8 cellular contexts compared by ENCODE assay signal in genomic region chr11:96014234-96014633, GRCh38.
A peak's percentile ranks its signal among the peaks of the same experiment; 100 is the strongest.
DNase-seq lines count a peak whose midpoint lies in the region; ATAC-seq, FAIRE-seq and TF ChIP-seq lines count a peak whose summit lies in the region.

No MANE protein-coding gene starts in this region.

- no peaks in the 10 kb centered on the region for H3K27me3 Mint-ChIP-seq in T-helper 17 cell

- TF ChIP-seq POLR2A in ovary (IDR thresholded peaks at IDR 0.05) (no peak), uterus (IDR thresholded peaks at IDR 0.05) (no peak)

- no peak for FAIRE-seq in small intestine (lab: Jason Lieb, UNC)

- TF ChIP-seq EP300 in ovary (IDR thresholded peaks at IDR 0.05): no peak

- peak overlapping the region; percentile 89 for H3K27ac ChIP-seq in DND-41 (ENCODE audit: low read length)
- H3K27ac ChIP-seq in ovary: no peak overlapping the region
- no peak overlapping the region for H3K27ac ChIP-seq in uterus
- H3K27ac ChIP-seq in small intestine (ENCODE audit: low read depth in 1 of 2, low read length in 1 of 2): no peak overlapping the region

- H3K4me3 Mint-ChIP-seq in T-helper 17 cell: peak overlapping the region; percentile 80

- ATAC-seq in DND-41 (ENCODE audit: insufficient read depth, low read depth) (peak; percentile 77), HG02623 (IDR thresholded peaks at IDR 0.05; ENCODE audit: unreplicated experiment) (peak; percentile 26), T-helper 17 cell (peak; percentile 67), GM18873 (IDR thresholded peaks at IDR 0.05; ENCODE audit: low FRiP score, unreplicated experiment) (no peak)

- H3K27ac Mint-ChIP-seq in T-helper 17 cell: no peak overlapping the region

- DNase-seq in DND-41: peak; percentile 70
- no peak for DNase-seq in T-helper 17 cell
- DNase-seq in epithelial cell of esophagus (ENCODE audit: low read depth): peak; percentile 63
- DNase-seq in ovary: no peak
- DNase-seq in uterus: no peak
- DNase-seq in small intestine: no peak

- peaks cover 46% of the 10 kb centered on the region for H3K4me1 Mint-ChIP-seq in T-helper 17 cell

- no peak for TF ChIP-seq CTCF in DND-41 (IDR thresholded peaks at IDR 0.05; ENCODE audit: borderline replicate concordance, extremely low read depth, low read length, poor library complexity, severe bottlenecking)
- TF ChIP-seq CTCF in epithelial cell of esophagus (IDR thresholded peaks at IDR 0.05; ENCODE audit: insufficient read depth, low read depth, low read length, missing control alignments): no peak
- no peak for TF ChIP-seq CTCF in ovary (IDR thresholded peaks at IDR 0.05)
- no peak for TF ChIP-seq CTCF in uterus (IDR thresholded peaks at IDR 0.05)

- H3K4me1 ChIP-seq in DND-41 (ENCODE audit: insufficient read depth, low read length): peaks cover 57% of the 10 kb centered on the region
- no peaks in the 10 kb centered on the region for H3K4me1 ChIP-seq in ovary (ENCODE audit: insufficient read depth)
- H3K4me1 ChIP-seq in uterus: no peaks in the 10 kb centered on the region
- H3K4me1 ChIP-seq in small intestine (ENCODE audit: control insufficient read depth in 2 of 2, insufficient read depth in 1 of 2, low read depth in 1 of 2, low read length in 1 of 2): peaks cover 0 to 15% of the 10 kb centered on the region in 2 donors

- no peaks in the 10 kb centered on the region for H3K36me3 Mint-ChIP-seq in T-helper 17 cell (ENCODE audit: low read depth)

- H3K4me3 ChIP-seq in DND-41 (ENCODE audit: low read depth in 1 of 2, low read length in 2 of 2) (peak overlapping the region in 1 of 2 experiments; percentile 44; a peak in 2 of 4 replicates), epithelial cell of esophagus (ENCODE audit: low read length) (no peak overlapping the region), ovary (no peak overlapping the region), uterus (no peak overlapping the region), small intestine (ENCODE audit: low read depth in 1 of 2, low read length in 2 of 2) (no peak overlapping the region)

- no peaks in the 10 kb centered on the region for H3K79me2 ChIP-seq in DND-41 (ENCODE audit: insufficient read depth, low read length)

- H3K9ac ChIP-seq in DND-41 (ENCODE audit: low read depth, low read length): peak overlapping the region; percentile 49

- intact Hi-C loops in ovary (cut with DNase I): no loop called here
- intact Hi-C loops in uterus (cut with DNase I; ENCODE audit: low total_unique reads): no loop called here

- H3K4me2 ChIP-seq in DND-41 (ENCODE audit: insufficient read depth, low read length): peak overlapping the region; percentile 62

- no peaks in the 10 kb centered on the region for H3K9me3 ChIP-seq in DND-41 (ENCODE audit: insufficient read depth, low read length, severe bottlenecking)
- no peaks in the 10 kb centered on the region for H3K9me3 ChIP-seq in T-helper 17 cell (ENCODE audit: control insufficient read depth, low read length, poor library complexity, severe bottlenecking)
- H3K9me3 ChIP-seq in ovary: no peaks in the 10 kb centered on the region
- no peaks in the 10 kb centered on the region for H3K9me3 ChIP-seq in uterus
- H3K9me3 ChIP-seq in small intestine (ENCODE audit: control insufficient read depth, low read depth): no peaks in the 10 kb centered on the region

- 61 to 89% (median 81%) methylated on average over 3 of the region's 3 CpGs for WGBS in ovary, 3 donors
- WGBS in small intestine, 3 donors: 56 to 75% (median 62%) methylated on average over 3 of the region's 3 CpGs

- H2AFZ ChIP-seq in DND-41 (ENCODE audit: low read depth, low read length): peak overlapping the region; percentile 11

- no peaks in the 10 kb centered on the region for H3K27me3 ChIP-seq in DND-41 (ENCODE audit: insufficient read depth, low read length, poor library complexity)
- no peaks in the 10 kb centered on the region for H3K27me3 ChIP-seq in ovary
- H3K27me3 ChIP-seq in uterus: no peaks in the 10 kb centered on the region
- H3K27me3 ChIP-seq in small intestine (ENCODE audit: control insufficient read depth in 2 of 2, insufficient read depth in 2 of 2, low read length in 2 of 2): no peaks in the 10 kb centered on the region

- no peaks in the 10 kb centered on the region for H3K36me3 ChIP-seq in DND-41 (ENCODE audit: insufficient read depth, low read length)
- H3K36me3 ChIP-seq in ovary: no peaks in the 10 kb centered on the region
- H3K36me3 ChIP-seq in uterus: no peaks in the 10 kb centered on the region
- H3K36me3 ChIP-seq in small intestine (ENCODE audit: control insufficient read depth in 2 of 2, insufficient read depth in 2 of 2, low read length in 2 of 2): no peaks in the 10 kb centered on the region

- H4K20me1 ChIP-seq in DND-41 (ENCODE audit: insufficient read depth, low read length): no peaks in the 10 kb centered on the region

Comparison
In these comparisons a context has a peak if more than half of its experiments do, and no peak if none do; other contexts are left out.
1. DNase-seq: peak in DND-41 (single experiment) and epithelial cell of esophagus (single experiment); none in T-helper 17 cell (0 of 3), ovary (0 of 5), uterus (0 of 2) and small intestine (single experiment).